In genomic region chr5:15518786-15519185, GRCh38 we compare ENCODE assay signal across 25 cellular contexts. TPM values are rescaled to one million over a fixed set of nuclear protein-coding genes. Genes with fewer than 3 reads are reported as not detected.
DNase-seq lines count a peak whose midpoint lies in the region; ATAC-seq, FAIRE-seq and TF ChIP-seq lines count a peak whose summit lies in the region.
"Had no signal": no experiment of that assay in that cellular context is flagged by ENCODE, and none has a peak within 500 bp of the region (broad histone marks: within the 10 kb centered on the region; RNA-seq: fewer than 3 reads in every experiment).

No MANE protein-coding gene starts in this region.

- H3K18ac ChIP-seq in trophoblast cell (ENCODE audit: low read length) = no peak overlapping the region

- no peak for TF ChIP-seq CTCF in CD4-positive, alpha-beta T cell (IDR thresholded peaks at IDR 0.05)

- H3K4me2 ChIP-seq in BLaER1 (peak overlapping the region; percentile 52), trophoblast cell (ENCODE audit: low read length) (no peak overlapping the region)
- H3K4me2 ChIP-seq: A549 had no signal

- no peaks in the 10 kb centered on the region for H3K36me3 Mint-ChIP-seq in CD4-positive, alpha-beta T cell (ENCODE audit: low read depth)
- H3K36me3 Mint-ChIP-seq: CD4-positive, CD25-positive, alpha-beta regulatory T cell; CD8-positive, alpha-beta memory T cell had no signal

- no peak overlapping the region for H3K9ac ChIP-seq in BLaER1
- no peak overlapping the region for H3K9ac ChIP-seq in trophoblast cell (ENCODE audit: low read length)
- H3K9ac ChIP-seq: GM23248 had no signal

- no peaks in the 10 kb centered on the region for H3K79me2 ChIP-seq in trophoblast cell (ENCODE audit: control insufficient read depth, insufficient read depth, low read length, poor library complexity)

- no peak overlapping the region for H2BK120ac ChIP-seq in trophoblast cell (ENCODE audit: insufficient read depth, low read length, poor library complexity)

- no peak overlapping the region for H3K4me3 Mint-ChIP-seq in CD4-positive, alpha-beta T cell
- H3K4me3 Mint-ChIP-seq: CD4-positive, CD25-positive, alpha-beta regulatory T cell; CD8-positive, alpha-beta memory T cell had no signal

- no peak overlapping the region for H4K8ac ChIP-seq in trophoblast cell (ENCODE audit: low read depth, low read length)

- H3K27ac Mint-ChIP-seq in CD4-positive, alpha-beta T cell = no peak overlapping the region
- H3K27ac Mint-ChIP-seq: CD4-positive, CD25-positive, alpha-beta regulatory T cell; CD8-positive, alpha-beta memory T cell had no signal

- no peak overlapping the region for H4K91ac ChIP-seq in trophoblast cell (ENCODE audit: low read depth, low read length)

- H2BK5ac ChIP-seq in trophoblast cell (ENCODE audit: low read depth, low read length, poor library complexity) = no peak overlapping the region

- no peak overlapping the region for H3K14ac ChIP-seq in trophoblast cell (ENCODE audit: low read length)

- intact Hi-C loops in CD4-positive, alpha-beta T cell (cut with DNase I, micrococcal nuclease) = no loop called here

- FAIRE-seq in HTR-8/SVneo (lab: Jason Lieb, UNC) = peak; percentile 51
- FAIRE-seq: A549, D721Med, G401.6, GM12892, GM19239, H1 had no signal

- H3K79me1 ChIP-seq in trophoblast cell (ENCODE audit: low read length) = no peaks in the 10 kb centered on the region

- H3K4me1 ChIP-seq in BLaER1 (peaks cover 19% of the 10 kb centered on the region), trophoblast cell (ENCODE audit: control insufficient read depth in 1 of 2, insufficient read depth in 2 of 2, low read length in 2 of 2) (no peaks in the 10 kb centered on the region)
- H3K4me1 ChIP-seq: A549 had no signal

- no peak overlapping the region for H2AK5ac ChIP-seq in trophoblast cell (ENCODE audit: low read length)

- no peaks in the 10 kb centered on the region for H4K20me1 ChIP-seq in BLaER1

- no CpG with 5 or more reads among the region's 9 CpGs for WGBS in trophoblast cell (ENCODE audit: extremely low coverage, insufficient coverage, insufficient read length)

- H3K36me3 ChIP-seq in BLaER1 = no peaks in the 10 kb centered on the region
- H3K36me3 ChIP-seq in trophoblast cell (ENCODE audit: control insufficient read depth in 1 of 2, insufficient read depth in 2 of 2, low read length in 2 of 2) = peaks cover 0 to 4% of the 10 kb centered on the region in 2 experiments
- H3K36me3 ChIP-seq: BE2C had no signal

- DNase-seq in HTR-8/SVneo (ENCODE audit: insufficient read length, low spot score) (no peak), trophoblast cell (peak; percentile 48 to 73), NCI-H524 treated with DMSO at 0.1 percent for 48 hours (lab: John Stamatoyannopoulos, UW) (no peak), NCI-H2081 (lab: John Stamatoyannopoulos, UW) (no peak)
- no peak for DNase-seq in CD4-positive, alpha-beta T cell
- DNase-seq: 8988T; ACHN; AML-193; BE2C; CD4-positive, CD25-positive, alpha-beta regulatory T cell; CD8-positive, alpha-beta memory T cell; DMS 273 treated with DMSO at 0.1 percent for 48 hours; DND-41; GM23248; H7; HCEC 1CT had no signal

- H3K27ac ChIP-seq in BLaER1 (no peak overlapping the region), trophoblast cell (ENCODE audit: low read depth, low read length) (no peak overlapping the region)
- H3K27ac ChIP-seq in CD4-positive, alpha-beta T cell (ENCODE audit: low read depth, low read length) = no peak overlapping the region
- H3K27ac ChIP-seq: A549, C4-2B, GM23248 had no signal

- no peak overlapping the region for H3K23ac ChIP-seq in trophoblast cell (ENCODE audit: low read length)

- H2BK12ac ChIP-seq in trophoblast cell (ENCODE audit: low read length) = no peak overlapping the region

- H4K12ac ChIP-seq in trophoblast cell (ENCODE audit: low read depth, low read length) = no peak overlapping the region

- H3K9me3 Mint-ChIP-seq in CD4-positive, alpha-beta T cell = peaks cover 6% of the 10 kb centered on the region

- H3K4me1 Mint-ChIP-seq in CD4-positive, alpha-beta T cell (ENCODE audit: low read depth) = no peaks in the 10 kb centered on the region
- H3K4me1 Mint-ChIP-seq: CD4-positive, CD25-positive, alpha-beta regulatory T cell; CD8-positive, alpha-beta memory T cell had no signal

- H3K9me3 ChIP-seq in BLaER1 (no peaks in the 10 kb centered on the region; the same call in 1 of the 2 replicates), trophoblast cell (ENCODE audit: insufficient read depth, low read depth, low read length) (no peaks in the 10 kb centered on the region)
- H3K9me3 ChIP-seq in CD4-positive, alpha-beta T cell (ENCODE audit: control insufficient read depth, low read length) = no peaks in the 10 kb centered on the region
- H3K9me3 ChIP-seq: A549, BE2C had no signal

- H3K4me3 ChIP-seq in BLaER1 = no peak overlapping the region
- no peak overlapping the region for H3K4me3 ChIP-seq in trophoblast cell (ENCODE audit: low read depth, low read length)
- H3K4me3 ChIP-seq: A549, GM23248 had no signal

- H3K4ac ChIP-seq in trophoblast cell (ENCODE audit: low read depth, low read length) = no peak overlapping the region

- CTCF ChIA-PET in CD4-positive, alpha-beta T cell (lab: Charles Lee) = no interaction called here

- ATAC-seq in esophagus mucosa = peak; percentile 77
- ATAC-seq in CD4-positive, alpha-beta T cell (ENCODE audit: poor library complexity) = no peak
- ATAC-seq: A549 had no signal

- H2AFZ ChIP-seq in trophoblast cell (ENCODE audit: insufficient read depth, low read length, poor library complexity) = no peak overlapping the region
- H2AFZ ChIP-seq: GM23248 had no signal

- no peaks in the 10 kb centered on the region for H3K27me3 Mint-ChIP-seq in CD4-positive, alpha-beta T cell
- H3K27me3 Mint-ChIP-seq: CD8-positive, alpha-beta memory T cell had no signal

- POLR2A ChIA-PET in CD4-positive, alpha-beta T cell (lab: Charles Lee) = no interaction called here

- H3K27me3 ChIP-seq in BLaER1 (no peaks in the 10 kb centered on the region), trophoblast cell (ENCODE audit: insufficient read depth, low read length) (no peaks in the 10 kb centered on the region)
- H3K27me3 ChIP-seq in CD4-positive, alpha-beta T cell (ENCODE audit: control insufficient read depth, insufficient read depth, low read length) = no peaks in the 10 kb centered on the region
- H3K27me3 ChIP-seq: BE2C had no signal

RNA-seq across cellular contexts. Expression of gene FBXL7, which starts 18.8 kb away (rescaled TPM):
- 2.0 TPM for total RNA-seq in esophagus mucosa
- 10.0 and 10.1 TPM in 2 replicates for polyA plus RNA-seq in trophoblast cell (2013)
- total RNA-seq in CD4-positive, alpha-beta T cell = not detected
- total RNA-seq: CD4-positive, CD25-positive, alpha-beta regulatory T cell; CD8-positive, alpha-beta memory T cell had no signal
- polyA plus RNA-seq: CD4-positive, CD25-positive, alpha-beta regulatory T cell; CD8-positive, alpha-beta memory T cell had no signal

Comparison
In these comparisons a context has a peak if more than half of its experiments do, and no peak if none do; other contexts are left out.
1. DNase-seq: peak in trophoblast cell (2 of 2); none in HTR-8/SVneo (single experiment), NCI-H524 treated with DMSO at 0.1 percent for 48 hours (single experiment), NCI-H2081 (0 of 2) and CD4-positive, alpha-beta T cell (0 of 10).